1 cellular context compared by ENCODE assay signal in genomic region chr19:4329858-4330257, GRCh38.
TF ChIP-seq lines count a peak whose summit lies in the region.

No MANE protein-coding gene starts in this region.

TF ChIP-seq in K562, 482 proteins besides CTCF, POLR2A, EP300 and RAD21:
- TF ChIP-seq BCOR (IDR thresholded peaks at IDR 0.05): peak; percentile 77
- TF ChIP-seq SMARCA5 (IDR thresholded peaks at IDR 0.05): peak; percentile 15; the same call in 1 of the 2 replicates
- TF ChIP-seq KDM1A (IDR thresholded peaks at IDR 0.05): 0 out of 4 replicates have a peak, but pooled peaks of 1 of the 2 experiments have one; percentile 30
- TF ChIP-seq ZNF75A (CRISPR knock-in tag; IDR thresholded peaks at IDR 0.05): no peak
